ENCODE assay signal across 8 cellular contexts in genomic region chr16:27169511-27170071, GRCh38. TPM values are rescaled to one million over a fixed set of nuclear protein-coding genes. Genes with fewer than 3 reads are reported as not detected.
A peak's percentile ranks its signal among the peaks of the same experiment; 100 is the strongest.
DNase-seq lines count a peak whose midpoint lies in the region; ATAC-seq, FAIRE-seq and TF ChIP-seq lines count a peak whose summit lies in the region.

No MANE protein-coding gene starts in this region.

- no peaks in the 10 kb centered on the region for H3K27me3 ChIP-seq in BE2C
- peaks cover 0 to 11% of the 10 kb centered on the region in 2 experiments; a peak in 2 of 5 replicates for H3K27me3 ChIP-seq in HepG2 (ENCODE audit: control insufficient read depth in 1 of 2, insufficient read depth in 2 of 2, low read length in 2 of 2)

- intact Hi-C loops in HepG2 (cut with micrococcal nuclease; ENCODE audit: unreplicated experiment): no loop called here

- no peaks in the 10 kb centered on the region for H4K20me1 ChIP-seq in HepG2 (ENCODE audit: insufficient read depth, low read length)

- no peak for DNase-seq in BE2C
- DNase-seq in HuH-7 (ENCODE audit: low spot score): peak; percentile 28
- peak; percentile 24 for DNase-seq in SK-N-MC (ENCODE audit: low read depth, low spot score)
- DNase-seq in activated naive CD4-positive, alpha-beta T cell (lab: John Stamatoyannopoulos, UW): peak; percentile 15 to 62 (median 36)
- DNase-seq in HepG2 (ENCODE audit: low spot score): peak; percentile 53
- peak; percentile 65 to 90 for DNase-seq in stimulated activated naive CD8-positive, alpha-beta T cell treated with anti-CD3 and anti-CD28 coated beads, Interleukin-15, amount 100 ng/mL, for 72 hours
- DNase-seq in SKM-1 (lab: John Stamatoyannopoulos, UW; ENCODE audit: unreplicated experiment): no peak

- CTCF ChIA-PET in HepG2 (lab: Yijun Ruan, JAX; ENCODE audit: low intra/inter-chr PET ratio, low total read pairs): no interaction called here

- peak overlapping the region in 1 of 2 donors; percentile 29 for H3K27ac Mint-ChIP-seq in stimulated activated naive CD8-positive, alpha-beta T cell treated with anti-CD3 and anti-CD28 coated beads, Interleukin-15, amount 100 ng/mL, for 72 hours

- H3K4me3 ChIP-seq in BE2C (ENCODE audit: low read depth, low read length) (no peak overlapping the region), SK-N-MC (no peak overlapping the region), HepG2 (replicated peaks in 1 of 3; ENCODE audit: insufficient read depth in 1 of 3, low read depth in 2 of 3, low read length in 3 of 3) (no peak overlapping the region)

- H2AFZ ChIP-seq in HepG2 (ENCODE audit: low read length): no peak overlapping the region

- H3K9me3 ChIP-seq in BE2C: no peaks in the 10 kb centered on the region; the same call in 1 of the 2 replicates
- H3K9me3 ChIP-seq in SK-N-MC (ENCODE audit: low read depth, low read length): no peaks in the 10 kb centered on the region
- H3K9me3 ChIP-seq in HepG2 (ENCODE audit: low read length): no peaks in the 10 kb centered on the region

- POLR2A ChIA-PET in HepG2 (lab: Yijun Ruan, JAX): interaction anchor here (1.3 kb wide), 1 partner anchor 34 kb away, joined by 6 read pairs; the partner anchor contains the start of gene KDM8

- ATAC-seq in HepG2: peak; percentile 93
- peak; percentile 97 for ATAC-seq in stimulated activated naive CD8-positive, alpha-beta T cell treated with anti-CD3 and anti-CD28 coated beads, Interleukin-15, amount 100 ng/mL, for 72 hours
- no peak for ATAC-seq in HG03196 (IDR thresholded peaks at IDR 0.05; ENCODE audit: unreplicated experiment)

- no peak for TF ChIP-seq EP300 in HepG2 (IDR thresholded peaks at IDR 0.05; ENCODE audit: low read depth in 2 of 2, low read length in 2 of 2)
- TF ChIP-seq EP300 in HepG2 (CRISPR knock-in tag; IDR thresholded peaks at IDR 0.05; ENCODE audit: borderline replicate concordance): no peak

- WGBS in HepG2 (ENCODE audit: low lambda C conversion rate): 20% methylated on average over 6 of the region's 6 CpGs

- H3K9me3 Mint-ChIP-seq in stimulated activated naive CD8-positive, alpha-beta T cell treated with anti-CD3 and anti-CD28 coated beads, Interleukin-15, amount 100 ng/mL, for 72 hours: peaks cover 15 to 17% of the 10 kb centered on the region in 2 donors

- H3K79me2 ChIP-seq in HepG2 (ENCODE audit: insufficient read depth, low read length): no peaks in the 10 kb centered on the region

- TF ChIP-seq POLR2A in HepG2 (IDR thresholded peaks at IDR 0.05; ENCODE audit: insufficient read depth in 1 of 2, low read depth in 2 of 2, low read length in 2 of 2): no peak

- in situ Hi-C loops in HepG2 (cut with HindIII; ENCODE audit: extremely low pct_ligation_motif_present, low pct_unique_long_range_greater_than_20kb): loop anchor here (10.0 kb wide), 1 partner anchor 285 kb away; no protein-coding TSS in a partner anchor

- H3K36me3 ChIP-seq in BE2C (no peaks in the 10 kb centered on the region), SK-N-MC (ENCODE audit: insufficient read depth, low read length) (no peaks in the 10 kb centered on the region), HepG2 (replicated peaks in 1 of 2; ENCODE audit: control insufficient read depth in 1 of 2, insufficient read depth in 2 of 2, low read length in 2 of 2) (no peaks in the 10 kb centered on the region)

- peaks cover 65% of the 10 kb centered on the region for H3K4me1 Mint-ChIP-seq in stimulated activated naive CD8-positive, alpha-beta T cell treated with anti-CD3 and anti-CD28 coated beads, Interleukin-15, amount 100 ng/mL, for 72 hours

- H3K4me2 ChIP-seq in HepG2 (ENCODE audit: low read depth, low read length): no peak overlapping the region

- H3K27me3 Mint-ChIP-seq in stimulated activated naive CD8-positive, alpha-beta T cell treated with anti-CD3 and anti-CD28 coated beads, Interleukin-15, amount 100 ng/mL, for 72 hours: no peaks in the 10 kb centered on the region

- H3K27ac ChIP-seq in SK-N-MC: no peak overlapping the region
- H3K27ac ChIP-seq in HepG2 (ENCODE audit: extremely low read length, insufficient read depth, low read length): no peak overlapping the region

- peak; percentile 74 for FAIRE-seq in HepG2 (lab: Jason Lieb, UNC)

- TF ChIP-seq CTCF in BE2C (IDR thresholded peaks at IDR 0.05; ENCODE audit: low read depth, low read length) (peak; percentile 36), HepG2 (CRISPR knock-in tag; IDR thresholded peaks at IDR 0.05) (peak; percentile 64)

- H3K4me3 Mint-ChIP-seq in stimulated activated naive CD8-positive, alpha-beta T cell treated with anti-CD3 and anti-CD28 coated beads, Interleukin-15, amount 100 ng/mL, for 72 hours: peak overlapping the region; percentile 12 to 44

- H3K4me1 ChIP-seq in BE2C (no peaks in the 10 kb centered on the region; the same call in 1 of the 2 replicates), HepG2 (ENCODE audit: insufficient read depth, low read length) (no peaks in the 10 kb centered on the region)

- no peak overlapping the region for H3K9ac ChIP-seq in SK-N-MC (ENCODE audit: insufficient read length)
- H3K9ac ChIP-seq in HepG2 (ENCODE audit: insufficient read depth, low read depth, low read length): no peak overlapping the region

- TF ChIP-seq RAD21 in HepG2 (CRISPR knock-in tag; IDR thresholded peaks at IDR 0.05): no peak

- no TSS peak for BruUV-seq in HepG2 (replicated peaks; lab: Mats Ljungman, UMichigan)

TF ChIP-seq in HepG2, 621 proteins besides CTCF, POLR2A, EP300 and RAD21 (continues in another document):
- no peak for TF ChIP-seq ARNT (IDR thresholded peaks at IDR 0.05)
- no peak for TF ChIP-seq JARID2 (CRISPR knock-in tag; IDR thresholded peaks at IDR 0.05; ENCODE audit: insufficient replicate concordance)
- TF ChIP-seq ZNF136 (CRISPR knock-in tag; IDR thresholded peaks at IDR 0.05; ENCODE audit: low read depth): no peak
- peak; percentile 51 for TF ChIP-seq XRCC5 (optimal IDR thresholded peaks at IDR 0.05; ENCODE audit: low read length)
- TF ChIP-seq FOXA3 (CRISPR knock-in tag; IDR thresholded peaks at IDR 0.05): peak; percentile 46
- TF ChIP-seq ZNF101 (CRISPR knock-in tag; IDR thresholded peaks at IDR 0.05; ENCODE audit: borderline replicate concordance, low read depth): no peak
- TF ChIP-seq SSRP1 (CRISPR knock-in tag; IDR thresholded peaks at IDR 0.05): no peak
- TF ChIP-seq ZNF251 (CRISPR knock-in tag; IDR thresholded peaks at IDR 0.05): no peak
- TF ChIP-seq PBX3 (CRISPR knock-in tag; IDR thresholded peaks at IDR 0.05; ENCODE audit: borderline replicate concordance): no peak
- no peak for TF ChIP-seq ZNF24 (IDR thresholded peaks at IDR 0.05)
- TF ChIP-seq ZNF562 (CRISPR knock-in tag; IDR thresholded peaks at IDR 0.05; ENCODE audit: borderline replicate concordance): no peak
- TF ChIP-seq ZNF678 (CRISPR knock-in tag; IDR thresholded peaks at IDR 0.05): no peak
- TF ChIP-seq ZSCAN31 (CRISPR knock-in tag; IDR thresholded peaks at IDR 0.05; ENCODE audit: low read depth): no peak
- TF ChIP-seq HNRNPL (IDR thresholded peaks at IDR 0.05; ENCODE audit: low read depth, low read length): no peak
- 0 out of 2 replicates have a peak, but pooled peaks have one; percentile 27 for TF ChIP-seq RNF2 (conservative IDR thresholded peaks at IDR 0.05; ENCODE audit: low read depth)
- TF ChIP-seq FOXA1 (IDR thresholded peaks at IDR 0.05): no peak
- TF ChIP-seq FOXA1 (CRISPR knock-in tag; IDR thresholded peaks at IDR 0.05): peak; percentile 94

RNA-seq across cellular contexts. Expression of gene KDM8, which starts 33.7 kb away (rescaled TPM):
- 18.1 TPM for polyA plus RNA-seq in BE2C (2012; ENCODE audit: insufficient read depth, insufficient read length, low read depth)
- total RNA-seq in HepG2 (2016; rRNA removed; fragmentation: Illumina TruSeq; extraction: Trizol): 5.2 and 8.6 TPM in 2 replicates
- total RNA-seq in HepG2 (2016; cell fraction: cytosol; rRNA removed; fragmentation: Illumina TruSeq; extraction: Trizol; ENCODE audit: low read depth): 4.8 and 8.6 TPM in 2 replicates
- 6.8 and 8.9 TPM in 2 replicates for total RNA-seq in HepG2 (2016; cell fraction: insoluble cytoplasmic fraction; rRNA removed; fragmentation: Illumina TruSeq; extraction: Trizol)
- 5.4 and 6.5 TPM in 2 replicates for total RNA-seq in HepG2 (2016; cell fraction: membrane; rRNA removed; fragmentation: Illumina TruSeq; extraction: Trizol)
- total RNA-seq in HepG2 (2016; cell fraction: nucleus; rRNA removed; fragmentation: Illumina TruSeq; extraction: Trizol): 10.5 and 11.8 TPM in 2 replicates
- 3.3 and 4.0 TPM in 2 replicates for polyA plus RNA-seq in HepG2 (2011; rRNA removed)
- 1.7 and 1.8 TPM in 2 replicates for polyA plus RNA-seq in HepG2 (2011; cell fraction: cytosol; rRNA removed)
- polyA plus RNA-seq in HepG2 (2011; cell fraction: nucleus; rRNA removed): 18.0 and 23.0 TPM in 2 replicates
- 3.3 and 3.7 TPM in 2 replicates for polyA plus RNA-seq in HepG2 (2012)
- polyA plus RNA-seq in HepG2 (2016; cell fraction: cytosol; fragmentation: Illumina TruSeq; extraction: Trizol; ENCODE audit: low read depth): 1.4 and 2.0 TPM in 2 replicates
- polyA plus RNA-seq in HepG2 (2016; cell fraction: insoluble cytoplasmic fraction; fragmentation: Illumina TruSeq; extraction: Trizol; ENCODE audit: low read depth): 8.2 and 9.2 TPM in 2 replicates
- 2.7 and 2.8 TPM in 2 replicates for polyA plus RNA-seq in HepG2 (2016; cell fraction: membrane; fragmentation: Illumina TruSeq; extraction: Trizol; ENCODE audit: low read depth)
- polyA plus RNA-seq in HepG2 (2016; cell fraction: nucleus; fragmentation: Illumina TruSeq; extraction: Trizol; ENCODE audit: insufficient read depth, low read depth): 14.1 and 16.6 TPM in 2 replicates
- polyA minus RNA-seq in HepG2 (2011; rRNA and poly(A)+ RNA removed; ENCODE audit: low replicate concordance): 8.5 and 15.7 TPM in 2 replicates
- 1.7 and 2.4 TPM in 2 replicates for polyA minus RNA-seq in HepG2 (2011; cell fraction: cytosol; rRNA and poly(A)+ RNA removed)
- polyA minus RNA-seq in HepG2 (2011; cell fraction: nucleus; rRNA and poly(A)+ RNA removed): 13.1 and 14.7 TPM in 2 replicates

Comparison
In these comparisons a context has a peak if more than half of its experiments do, and no peak if none do; other contexts are left out.
1. DNase-seq: peak in HuH-7 (single experiment), SK-N-MC (single experiment), activated naive CD4-positive, alpha-beta T cell (4 of 4), HepG2 (single experiment) and stimulated activated naive CD8-positive, alpha-beta T cell treated with anti-CD3 and anti-CD28 coated beads, Interleukin-15, amount 100 ng/mL, for 72 hours (2 of 2); none in BE2C (single experiment) and SKM-1 (single experiment).